In genomic region chr4:71220848-71221247, GRCh38 we compare ENCODE assay signal across 6 cellular contexts.
DNase-seq lines count a peak whose midpoint lies in the region; ATAC-seq, FAIRE-seq and TF ChIP-seq lines count a peak whose summit lies in the region.
"Not testable (repeated sequence)": the region's sequence is repeated elsewhere in the genome, so short reads cannot be mapped to it uniquely, and the experiment has no call there.

No MANE protein-coding gene starts in this region.

- TF ChIP-seq POLR2A in K562 (conservative IDR thresholded peaks at IDR 0.05); esophagus squamous epithelium (IDR thresholded peaks at IDR 0.05): not testable (repeated sequence)

- H3K36me3 ChIP-seq in HEK293 (ENCODE audit: control insufficient read depth in 2 of 2, insufficient read depth in 1 of 2, low read length in 2 of 2); astrocyte (ENCODE audit: insufficient read depth, low read length); K562 (ENCODE audit: control insufficient read depth, insufficient read depth, low read length); esophagus squamous epithelium; osteoblast (ENCODE audit: insufficient read depth, low read length): not testable (repeated sequence)

- H2AFZ ChIP-seq in astrocyte (ENCODE audit: low read depth, low read length); K562 (ENCODE audit: low read depth, low read length); osteoblast (ENCODE audit: low read length): not testable (repeated sequence)

- not testable (repeated sequence) for H3K27me3 ChIP-seq in astrocyte (ENCODE audit: insufficient read depth, low read length); K562 (ENCODE audit: control insufficient read depth in 2 of 2, insufficient read depth in 2 of 2, low read length in 2 of 2); esophagus squamous epithelium; osteoblast (ENCODE audit: insufficient read depth, low read length)

- not testable (repeated sequence) for H3K27me3 Mint-ChIP-seq in activated naive CD4-positive, alpha-beta T cell treated with anti-CD3 and anti-CD28 coated beads, Interleukin-2, amount 50 U/mL, for 24 hours; astrocyte (ENCODE audit: low read depth, unreplicated experiment)

- H3K27ac ChIP-seq in HEK293 (ENCODE audit: extremely low read depth, low read depth, low read length); astrocyte (ENCODE audit: low read depth, low read length); K562 (ENCODE audit: extremely low read depth, low read depth, low read length): not testable (repeated sequence)
- H3K27ac ChIP-seq in esophagus squamous epithelium (peak overlapping the region in 3 of 4 donors; percentile 15 to 78 (median 38)), osteoblast (ENCODE audit: low read depth, low read length) (peak overlapping the region; percentile 29)

- H3K4me3 Mint-ChIP-seq in activated naive CD4-positive, alpha-beta T cell treated with anti-CD3 and anti-CD28 coated beads, Interleukin-2, amount 50 U/mL, for 24 hours; astrocyte (ENCODE audit: unreplicated experiment): not testable (repeated sequence)

- not testable (repeated sequence) for H3K4me1 Mint-ChIP-seq in activated naive CD4-positive, alpha-beta T cell treated with anti-CD3 and anti-CD28 coated beads, Interleukin-2, amount 50 U/mL, for 24 hours; astrocyte (ENCODE audit: low read depth, unreplicated experiment)

- CTCF ChIA-PET in HEK293 (lab: Yijun Ruan, JAX), result interaction anchor here (1.0 kb wide), 1 partner anchor 8 kb away, joined by 3 read pairs; no protein-coding TSS in a partner anchor
- CTCF ChIA-PET in K562 (lab: Yijun Ruan, JAX; ENCODE audit: low intra/inter-chr PET ratio), result not testable (repeated sequence)

- ATAC-seq in K562, result not testable (repeated sequence)

- not testable (repeated sequence) for H3K9me3 ChIP-seq in HEK293 (ENCODE audit: control insufficient read depth, insufficient read depth, low read depth, low read length); astrocyte (ENCODE audit: insufficient read depth, low read depth, low read length); K562 (replicated peaks; ENCODE audit: control insufficient read depth, insufficient read depth, low read depth, low read length); esophagus squamous epithelium; osteoblast (ENCODE audit: low read depth, low read length)

- DNase-seq in astrocyte (ENCODE audit: low read depth); K562 (ENCODE audit: extremely low read depth in 1 of 4, low spot score in 3 of 4); esophagus squamous epithelium (lab: John Stamatoyannopoulos, UW); osteoblast (ENCODE audit: insufficient read length, low spot score, missing footprints): not testable (repeated sequence)

- peak; percentile 58 for FAIRE-seq in astrocyte (lab: Jason Lieb, UNC)
- not testable (repeated sequence) for FAIRE-seq in K562 (lab: Jason Lieb, UNC)

- H3K79me2 ChIP-seq in astrocyte (ENCODE audit: insufficient read depth, low read length); K562 (ENCODE audit: control insufficient read depth, insufficient read depth, low read length): not testable (repeated sequence)
- H3K79me2 ChIP-seq in osteoblast (ENCODE audit: insufficient read depth, low read length), result peaks cover 74% of the 10 kb centered on the region

- H3K9ac ChIP-seq in astrocyte (ENCODE audit: low read length); K562 (ENCODE audit: insufficient read depth in 1 of 2, low read depth in 2 of 2, low read length in 2 of 2): not testable (repeated sequence)

- H3K9me1 ChIP-seq in K562 (ENCODE audit: control insufficient read depth, insufficient read depth, low read length), result not testable (repeated sequence)

- intact Hi-C loops in K562 (cut with micrococcal nuclease); esophagus squamous epithelium (cut with DNase I): not testable (repeated sequence)

- H3K4me2 ChIP-seq in astrocyte (ENCODE audit: low read length); K562 (ENCODE audit: insufficient read depth, low read length); osteoblast (ENCODE audit: insufficient read depth, low read length): not testable (repeated sequence)

- TF ChIP-seq CTCF in HEK293 (tag by site-specific recombination; IDR thresholded peaks at IDR 0.05); astrocyte (IDR thresholded peaks at IDR 0.05; ENCODE audit: insufficient read depth, low read depth, low read length); K562 (IDR thresholded peaks at IDR 0.05 in 2 of 3, conservative IDR thresholded peaks at IDR 0.05 in 1 of 3; ENCODE audit: insufficient read depth in 2 of 3, low read depth in 1 of 3, low read length in 3 of 3); esophagus squamous epithelium (IDR thresholded peaks at IDR 0.05); osteoblast (IDR thresholded peaks at IDR 0.05; ENCODE audit: extremely low read depth, low read depth, low read length): not testable (repeated sequence)

- BruUV-seq in K562 (replicated peaks; lab: Mats Ljungman, UMichigan), result not testable (repeated sequence)

- in situ Hi-C loops in K562 (cut with MboI), result not testable (repeated sequence)

- H3K36me3 Mint-ChIP-seq in activated naive CD4-positive, alpha-beta T cell treated with anti-CD3 and anti-CD28 coated beads, Interleukin-2, amount 50 U/mL, for 24 hours; astrocyte (ENCODE audit: low read depth, unreplicated experiment): not testable (repeated sequence)

- H3K4me1 ChIP-seq in HEK293 (ENCODE audit: control insufficient read depth, insufficient read depth, low read length); astrocyte (ENCODE audit: insufficient read depth, low read length); K562 (replicated peaks in 1 of 2; ENCODE audit: control insufficient read depth in 2 of 2, insufficient read depth in 2 of 2, low read length in 2 of 2): not testable (repeated sequence)
- H3K4me1 ChIP-seq in esophagus squamous epithelium (peaks cover 0 to 10% (median 0%) of the 10 kb centered on the region in 3 donors), osteoblast (ENCODE audit: insufficient read depth, low read length) (peaks cover 27% of the 10 kb centered on the region)

- 4% methylated on average over 4 of the region's 4 CpGs for WGBS in K562 (ENCODE audit: insufficient coverage, low coverage, missing lambda C conversion rate)
- WGBS in esophagus squamous epithelium, 2 donors, result 71 to 79% methylated on average over 4 of the region's 4 CpGs

- peak overlapping the region; percentile 2 for H3K27ac Mint-ChIP-seq in activated naive CD4-positive, alpha-beta T cell treated with anti-CD3 and anti-CD28 coated beads, Interleukin-2, amount 50 U/mL, for 24 hours
- not testable (repeated sequence) for H3K27ac Mint-ChIP-seq in astrocyte (ENCODE audit: unreplicated experiment)

- not testable (repeated sequence) for TF ChIP-seq EP300 in K562 (IDR thresholded peaks at IDR 0.05; ENCODE audit: low read length)

- H4K20me1 ChIP-seq in astrocyte (ENCODE audit: insufficient read depth, low read length); K562 (replicated peaks; ENCODE audit: control insufficient read depth, insufficient read depth, low read length); osteoblast (ENCODE audit: insufficient read depth, low read length): not testable (repeated sequence)

- not testable (repeated sequence) for TF ChIP-seq RAD21 in K562 (CRISPR knock-in tag; conservative IDR thresholded peaks at IDR 0.05 in 1 of 2, IDR thresholded peaks at IDR 0.05 in 1 of 2)

- POLR2A ChIA-PET in HEK293 (lab: Yijun Ruan, JAX); K562 (lab: Yijun Ruan, JAX): not testable (repeated sequence)

- H3K4me3 ChIP-seq in HEK293 (ENCODE audit: low read depth, low read length); astrocyte (ENCODE audit: insufficient read depth, low read depth, low read length); K562; esophagus squamous epithelium; osteoblast (ENCODE audit: insufficient read depth, low read length): not testable (repeated sequence)

- not testable (repeated sequence) for H3K9me3 Mint-ChIP-seq in activated naive CD4-positive, alpha-beta T cell treated with anti-CD3 and anti-CD28 coated beads, Interleukin-2, amount 50 U/mL, for 24 hours; astrocyte (ENCODE audit: unreplicated experiment)

TF ChIP-seq in HEK293, 187 proteins besides CTCF, POLR2A, EP300 and RAD21:
- 0 out of 2 replicates have a peak, but pooled peaks have one; percentile 18 for TF ChIP-seq ZNF580 (tag by site-specific recombination; IDR thresholded peaks at IDR 0.05)
- TF ChIP-seq ZNF146 (tag by site-specific recombination; IDR thresholded peaks at IDR 0.05), result peak; percentile 73

TF ChIP-seq in K562, 482 proteins besides CTCF, POLR2A, EP300 and RAD21:
- peak; percentile 68 for TF ChIP-seq ZNF146 (CRISPR knock-in tag; IDR thresholded peaks at IDR 0.05; ENCODE audit: unreplicated experiment)
